ENCODE assay signal across 1 cellular context in the genomic region with DNA sequence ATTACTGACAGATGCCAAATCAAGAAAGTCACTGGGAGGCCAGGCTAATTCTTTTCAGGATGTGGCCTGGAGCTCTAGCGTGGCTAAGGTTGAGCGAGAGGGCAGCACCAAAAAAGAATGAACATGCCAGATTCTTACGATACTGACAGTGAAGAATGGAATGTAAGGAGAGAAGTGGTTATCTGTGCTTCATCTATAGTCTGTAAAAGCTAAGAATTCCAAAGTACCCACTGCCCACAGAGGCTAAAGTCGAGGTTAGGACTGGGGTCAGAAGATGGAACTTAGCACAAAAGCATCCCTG.
TF ChIP-seq lines count a peak whose summit lies in the region.

No MANE protein-coding gene starts in this region.

TF ChIP-seq in IMR-90, 13 proteins besides CTCF, POLR2A, EP300 and RAD21:
- TF ChIP-seq FOS (IDR thresholded peaks at IDR 0.05; ENCODE audit: low read depth, low read length) (no peak), BHLHE40 (IDR thresholded peaks at IDR 0.05; ENCODE audit: low read depth, low read length) (no peak), RFX5 (IDR thresholded peaks at IDR 0.05; ENCODE audit: low read depth, low read length) (no peak), CEBPB (IDR thresholded peaks at IDR 0.05; ENCODE audit: low read depth, low read length) (no peak), SMC3 (IDR thresholded peaks at IDR 0.05; ENCODE audit: low read depth, low read length) (no peak), MAFK (IDR thresholded peaks at IDR 0.05; ENCODE audit: low read depth, low read length) (no peak), NFE2L2 (IDR thresholded peaks at IDR 0.05; ENCODE audit: low read depth, low read length) (no peak), MXI1 (IDR thresholded peaks at IDR 0.05; ENCODE audit: borderline replicate concordance, low read depth, low read length) (no peak), RCOR1 (IDR thresholded peaks at IDR 0.05; ENCODE audit: insufficient replicate concordance, low read length) (no peak), CHD1 (IDR thresholded peaks at IDR 0.05; ENCODE audit: low read depth, low read length) (no peak), MAZ (IDR thresholded peaks at IDR 0.05; ENCODE audit: borderline replicate concordance, low read depth, low read length) (no peak)
- TF ChIP-seq, protein P1, sequence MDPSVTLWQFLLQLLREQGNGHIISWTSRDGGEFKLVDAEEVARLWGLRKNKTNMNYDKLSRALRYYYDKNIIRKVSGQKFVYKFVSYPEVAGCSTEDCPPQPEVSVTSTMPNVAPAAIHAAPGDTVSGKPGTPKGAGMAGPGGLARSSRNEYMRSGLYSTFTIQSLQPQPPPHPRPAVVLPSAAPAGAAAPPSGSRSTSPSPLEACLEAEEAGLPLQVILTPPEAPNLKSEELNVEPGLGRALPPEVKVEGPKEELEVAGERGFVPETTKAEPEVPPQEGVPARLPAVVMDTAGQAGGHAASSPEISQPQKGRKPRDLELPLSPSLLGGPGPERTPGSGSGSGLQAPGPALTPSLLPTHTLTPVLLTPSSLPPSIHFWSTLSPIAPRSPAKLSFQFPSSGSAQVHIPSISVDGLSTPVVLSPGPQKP (IDR thresholded peaks at IDR 0.05; ENCODE audit: borderline replicate concordance, low read depth, low read length) = no peak
- TF ChIP-seq, protein P2, sequence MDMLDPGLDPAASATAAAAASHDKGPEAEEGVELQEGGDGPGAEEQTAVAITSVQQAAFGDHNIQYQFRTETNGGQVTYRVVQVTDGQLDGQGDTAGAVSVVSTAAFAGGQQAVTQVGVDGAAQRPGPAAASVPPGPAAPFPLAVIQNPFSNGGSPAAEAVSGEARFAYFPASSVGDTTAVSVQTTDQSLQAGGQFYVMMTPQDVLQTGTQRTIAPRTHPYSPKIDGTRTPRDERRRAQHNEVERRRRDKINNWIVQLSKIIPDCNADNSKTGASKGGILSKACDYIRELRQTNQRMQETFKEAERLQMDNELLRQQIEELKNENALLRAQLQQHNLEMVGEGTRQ (IDR thresholded peaks at IDR 0.05; ENCODE audit: low read depth, low read length) = no peak
TF ChIP-seq in IMR-90: peak in this region for 0.
